25 cellular contexts compared by ENCODE assay signal in genomic region chr15:47766406-47766805, GRCh38.
"Had no signal": no experiment of that assay in that cellular context is flagged by ENCODE, and none has a peak within 500 bp of the region (broad histone marks: within the 10 kb centered on the region; RNA-seq: fewer than 3 reads in every experiment).

No MANE protein-coding gene starts in this region.

- ATAC-seq: effector memory CD8-positive, alpha-beta T cell; esophagus mucosa; foreskin keratinocyte; gastrocnemius medialis; gastroesophageal sphincter; heart left ventricle; heart right ventricle had no signal

- H3K27me3 ChIP-seq: colonic mucosa, dorsolateral prefrontal cortex, esophagus squamous epithelium, foreskin keratinocyte, gastrocnemius medialis, gastroesophageal sphincter, heart left ventricle, heart right ventricle had no signal

- FAIRE-seq: colon, endometrium, endothelial cell of umbilical vein had no signal

- H3K9me3 ChIP-seq: colonic mucosa, esophagus squamous epithelium, gastrocnemius medialis, gastroesophageal sphincter, heart left ventricle, heart right ventricle had no signal

- DNase-seq: colonic mucosa; cortex of kidney; dorsolateral prefrontal cortex; effector CD4-positive, alpha-beta T cell; effector CD8-positive, alpha-beta T cell; effector memory CD4-positive, alpha-beta T cell; effector memory CD8-positive, alpha-beta T cell; endodermal cell; erythroblast; esophagus squamous epithelium; foreskin fibroblast; foreskin keratinocyte; foreskin melanocyte; gastrocnemius medialis; glutamatergic neuron; head of caudate nucleus; heart left ventricle; heart right ventricle had no signal

- H3K4me3 ChIP-seq: colonic mucosa, coronary artery, dorsolateral prefrontal cortex, esophagus squamous epithelium, gastrocnemius medialis, gastroesophageal sphincter, heart left ventricle, heart right ventricle had no signal

- H3K27ac ChIP-seq: colonic mucosa, coronary artery, epithelial cell of prostate, esophagus squamous epithelium, foreskin keratinocyte, gastrocnemius medialis, gastroesophageal sphincter, heart left ventricle, heart right ventricle had no signal

- H3K4me1 ChIP-seq: colonic mucosa, esophagus squamous epithelium, foreskin keratinocyte, gastroesophageal sphincter had no signal
